In the genomic region with DNA sequence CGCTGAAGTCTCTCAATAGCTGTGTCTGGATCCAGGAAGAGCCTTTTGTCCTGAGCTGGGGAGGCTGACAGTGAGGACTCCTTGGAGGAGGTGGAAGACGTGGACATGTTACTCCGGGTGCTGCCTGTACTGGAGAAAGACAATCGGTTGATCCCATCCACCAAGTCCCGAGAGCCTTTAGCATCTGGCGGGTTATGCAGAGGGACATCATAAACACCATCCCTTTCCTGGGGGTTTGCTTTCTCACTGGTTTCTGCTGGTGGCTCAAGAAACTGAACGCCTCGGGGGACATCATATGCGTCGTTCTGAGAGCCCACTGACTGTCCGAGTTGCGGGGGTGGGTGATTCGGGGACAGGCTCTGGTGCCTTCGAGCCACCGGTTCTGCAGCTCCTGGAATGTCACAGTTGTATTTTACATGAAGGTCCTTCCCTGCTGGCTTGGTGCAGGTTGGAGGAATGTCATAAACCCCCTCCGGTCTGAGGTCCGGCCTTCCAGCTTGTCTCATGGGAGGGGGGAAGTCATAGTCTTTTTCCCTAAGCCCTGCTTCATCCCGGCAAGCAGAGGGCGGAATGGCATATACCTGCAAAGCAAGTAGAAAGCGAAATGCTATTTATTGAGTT, we compare ENCODE assay signal across 22 cellular contexts.
"Had no signal": no experiment of that assay in that cellular context is flagged by ENCODE, and none has a peak within 500 bp of the region (broad histone marks: within the 10 kb centered on the region; RNA-seq: fewer than 3 reads in every experiment).

No MANE protein-coding gene starts in this region.

- H3K27me3 Mint-ChIP-seq: naive thymus-derived CD8-positive, alpha-beta T cell; progenitor cell of endocrine pancreas had no signal

- H3K4me3 Mint-ChIP-seq: naive thymus-derived CD8-positive, alpha-beta T cell; neural progenitor cell had no signal

- H3K36me3 ChIP-seq: neural progenitor cell, pancreas had no signal

- H3K4me2 ChIP-seq: hepatocyte, neural progenitor cell had no signal

- H3K27ac ChIP-seq: colonic mucosa, hepatocyte, neural progenitor cell, pancreas had no signal

- DNase-seq: cerebellar nuclear complex; colonic mucosa; dermis blood vessel endothelial cell; erythroblast; foreskin melanocyte; head of caudate nucleus; kidney glomerular epithelial cell; mammary epithelial cell; mucosa of descending colon; naive thymus-derived CD8-positive, alpha-beta T cell; nucleus accumbens; pancreas; stimulated activated CD4-positive, alpha-beta T cell treated with anti-CD3 and anti-CD28 coated beads, Interleukin-2, amount 100 ng/mL, for 24 hours; stimulated activated CD4-positive, alpha-beta T cell treated with anti-CD3 and anti-CD28 coated beads, Interleukin-4, amount 100 ng/mL, for 4 hours; stimulated activated naive CD4-positive, alpha-beta T cell treated with Interleukin-2 at 50 U/mL for 16 hours; trophoblast cell had no signal

- FAIRE-seq: endothelial cell of umbilical vein, islet of Langerhans, pancreas had no signal

- H3K4me3 ChIP-seq: colonic mucosa, hepatocyte, mucosa of descending colon, neural progenitor cell, pancreas had no signal

- H3K4me1 ChIP-seq: colonic mucosa had no signal

- H3K9me3 ChIP-seq: colonic mucosa, mucosa of descending colon, pancreas had no signal

- ATAC-seq: mucosa of descending colon; naive thymus-derived CD8-positive, alpha-beta T cell; pancreas; sciatic nerve had no signal

- H3K9me3 Mint-ChIP-seq: naive thymus-derived CD8-positive, alpha-beta T cell had no signal

- H3K9ac ChIP-seq: neural progenitor cell had no signal

- H3K27ac Mint-ChIP-seq: neural progenitor cell, progenitor cell of endocrine pancreas had no signal

- H3K27me3 ChIP-seq: colonic mucosa, hepatocyte, neural progenitor cell, pancreas had no signal
